In genomic region chr9:36848946-36849345, GRCh38 we compare ENCODE assay signal across 1 cellular context.
TF ChIP-seq lines count a peak whose summit lies in the region.

No MANE protein-coding gene starts in this region.

TF ChIP-seq in H1, 55 proteins besides CTCF, POLR2A, EP300 and RAD21 (continued from another document):
- no peak for TF ChIP-seq CHD7 (IDR thresholded peaks at IDR 0.05; ENCODE audit: insufficient replicate concordance, low read length)
- TF ChIP-seq HDAC6 (IDR thresholded peaks at IDR 0.05; ENCODE audit: low read depth, low read length): no peak
- no peak for TF ChIP-seq USF2 (IDR thresholded peaks at IDR 0.05; ENCODE audit: low read length)
- no peak for TF ChIP-seq CBX5 (IDR thresholded peaks at IDR 0.05; ENCODE audit: low read depth, low read length)
- no peak for TF ChIP-seq SIX5 (IDR thresholded peaks at IDR 0.05; ENCODE audit: low read depth, low read length)
- no peak for TF ChIP-seq RNF2 (IDR thresholded peaks at IDR 0.05; ENCODE audit: borderline replicate concordance, low read depth, low read length, missing control alignments, poor library complexity, severe bottlenecking)
- TF ChIP-seq BCL11A (IDR thresholded peaks at IDR 0.05; ENCODE audit: low read depth in 2 of 2, low read length in 2 of 2): no peak
TF ChIP-seq in H1: peak in this region for 0.
